9 cellular contexts compared by ENCODE assay signal in genomic region chr14:24036963-24037657, GRCh38. TPM values are rescaled to one million over a fixed set of nuclear protein-coding genes. Genes with fewer than 3 reads are reported as not detected.
A peak's percentile ranks its signal among the peaks of the same experiment; 100 is the strongest.
DNase-seq lines count a peak whose midpoint lies in the region; ATAC-seq and TF ChIP-seq lines count a peak whose summit lies in the region.
"Not testable (repeated sequence)": the region's sequence is repeated elsewhere in the genome, so short reads cannot be mapped to it uniquely, and the experiment has no call there.
"Had no signal": no experiment of that assay in that cellular context is flagged by ENCODE, and none has a peak within 500 bp of the region (broad histone marks: within the 10 kb centered on the region; RNA-seq: fewer than 3 reads in every experiment).

No MANE protein-coding gene starts in this region.

- H3K4me1 ChIP-seq in SJSA1 (replicated peaks); mesenchymal stem cell (ENCODE audit: control insufficient read depth, insufficient read depth, low read depth, low read length): not testable (repeated sequence)
- peaks cover 11 to 25% of the 10 kb centered on the region in 2 donors for H3K4me1 ChIP-seq in gastrocnemius medialis

- DNase-seq in SJSA1 (ENCODE audit: low read depth in 1 of 2, low spot score in 2 of 2); activated naive CD8-positive, alpha-beta T cell treated with anti-CD3 and anti-CD28 coated beads, Interleukin-2, amount 10 ng/mL, durations not matched to agents 7 days and 5 days; epithelial cell of proximal tubule (ENCODE audit: low read depth); mesenchymal stem cell; gastrocnemius medialis: not testable (repeated sequence)

- in situ Hi-C loops in gastrocnemius medialis (cut with MboI; ENCODE audit: low sequenced_read_pairs in 4 of 4): loop anchor here in 2 of 4 donors (10.0 kb wide), 1 partner anchor 52 kb away; the partner anchor contains the start of gene DHRS4L2 (in 2 of the 2)

- not testable (repeated sequence) for H3K79me1 ChIP-seq in mesenchymal stem cell (replicated peaks; ENCODE audit: low read length, poor library complexity, severe bottlenecking)

- not testable (repeated sequence) for H3K23ac ChIP-seq in mesenchymal stem cell (ENCODE audit: low read length in 2 of 2)

- not testable (repeated sequence) for H2BK12ac ChIP-seq in mesenchymal stem cell (ENCODE audit: low read length in 2 of 2)

- TF ChIP-seq POLR2A in gastrocnemius medialis (IDR thresholded peaks at IDR 0.05): not testable (repeated sequence)

- H3K4me1 Mint-ChIP-seq in activated naive CD8-positive, alpha-beta T cell treated with anti-CD3 and anti-CD28 coated beads, Interleukin-2, amount 10 ng/mL, durations not matched to agents 7 days and 5 days: peaks cover 15% of the 10 kb centered on the region

- not testable (repeated sequence) for H2AK5ac ChIP-seq in mesenchymal stem cell (ENCODE audit: low read length, severe bottlenecking)

- not testable (repeated sequence) for H4K8ac ChIP-seq in mesenchymal stem cell (ENCODE audit: low read length)

- not testable (repeated sequence) for H3K4ac ChIP-seq in mesenchymal stem cell (ENCODE audit: low read depth in 1 of 2, low read length in 2 of 2)

- not testable (repeated sequence) for H3K36me3 ChIP-seq in SJSA1; mesenchymal stem cell (ENCODE audit: control insufficient read depth in 1 of 2, insufficient read depth in 2 of 2, low read depth in 1 of 2, low read length in 2 of 2); gastrocnemius medialis

- H3K27ac Mint-ChIP-seq in activated naive CD8-positive, alpha-beta T cell treated with anti-CD3 and anti-CD28 coated beads, Interleukin-2, amount 10 ng/mL, durations not matched to agents 7 days and 5 days: peak overlapping the region; percentile 88

- not testable (repeated sequence) for H3K14ac ChIP-seq in mesenchymal stem cell (ENCODE audit: low read length in 2 of 2)

- H2BK15ac ChIP-seq in mesenchymal stem cell (ENCODE audit: low read depth, poor library complexity, severe bottlenecking): not testable (repeated sequence)

- H3K27ac ChIP-seq in 22Rv1 (peak overlapping the region; percentile 81), gastrocnemius medialis (peak overlapping the region; percentile 81 to 96 (median 94))
- not testable (repeated sequence) for H3K27ac ChIP-seq in SJSA1; mesenchymal stem cell (ENCODE audit: low read length, poor library complexity, severe bottlenecking)

- not testable (repeated sequence) for H3K27me3 ChIP-seq in SJSA1 (replicated peaks); mesenchymal stem cell (ENCODE audit: control insufficient read depth in 1 of 2, insufficient read depth in 1 of 2, low read length in 2 of 2); gastrocnemius medialis

- H3K9ac ChIP-seq in mesenchymal stem cell (ENCODE audit: low read length): peak overlapping the region; percentile 90

- not testable (repeated sequence) for H3K4me2 ChIP-seq in mesenchymal stem cell (ENCODE audit: low read length, poor library complexity, severe bottlenecking)

- peaks cover 16% of the 10 kb centered on the region for H3K27me3 Mint-ChIP-seq in activated naive CD8-positive, alpha-beta T cell treated with anti-CD3 and anti-CD28 coated beads, Interleukin-2, amount 10 ng/mL, durations not matched to agents 7 days and 5 days

- POLR2A ChIA-PET in activated naive CD8-positive, alpha-beta T cell treated with anti-CD3 and anti-CD28 coated beads, Interleukin-2, amount 10 ng/mL, durations not matched to agents 7 days and 5 days (lab: Charles Lee): interaction anchor here (1.3 to 1.8 kb wide), 2 partner anchors 15 to 77 kb away, joined by 5 read pairs; partner anchors contain the start of genes CARMIL3, DCAF11 and NRL

- H3K4me3 ChIP-seq in SJSA1 (peak overlapping the region; percentile 37), epithelial cell of proximal tubule (ENCODE audit: low read depth, low read length) (peak overlapping the region; percentile 67), mesenchymal stem cell (ENCODE audit: insufficient read depth in 1 of 2, low read depth in 1 of 2, low read length in 2 of 2) (peak overlapping the region in 1 of 2 experiments; percentile 89), gastrocnemius medialis (peak overlapping the region; percentile 50 to 93 (median 64))

- not testable (repeated sequence) for H4K91ac ChIP-seq in mesenchymal stem cell (ENCODE audit: low read length)

- intact Hi-C loops in gastrocnemius medialis (cut with DNase I; ENCODE audit: low total_unique reads): loop anchor here (1.0 to 2.0 kb wide), 3 partner anchors 23 to 72 kb away; no protein-coding TSS in a partner anchor

- not testable (repeated sequence) for H3K9me3 ChIP-seq in SJSA1 (replicated peaks); mesenchymal stem cell (ENCODE audit: control insufficient read depth, low read length); gastrocnemius medialis

- TF ChIP-seq CTCF in 22Rv1 (IDR thresholded peaks at IDR 0.05): peak; percentile 50
- not testable (repeated sequence) for TF ChIP-seq CTCF in epithelial cell of proximal tubule (conservative IDR thresholded peaks at IDR 0.05; ENCODE audit: low read depth, low read length)
- TF ChIP-seq CTCF in gastrocnemius medialis (IDR thresholded peaks at IDR 0.05 in 4 of 5, conservative IDR thresholded peaks at IDR 0.05 in 1 of 5): peak in 1 of 5 experiments; percentile 3

- not testable (repeated sequence) for H3K18ac ChIP-seq in mesenchymal stem cell (ENCODE audit: low read depth in 1 of 2, low read length in 2 of 2)

- ATAC-seq in GM18867 (IDR thresholded peaks at IDR 0.05; ENCODE audit: unreplicated experiment) (peak; percentile 19), HG02885 (IDR thresholded peaks at IDR 0.05; ENCODE audit: poor library complexity, unreplicated experiment) (peak; percentile 20)
- peak; percentile 4 for ATAC-seq in activated naive CD8-positive, alpha-beta T cell treated with anti-CD3 and anti-CD28 coated beads, Interleukin-2, amount 10 ng/mL, durations not matched to agents 7 days and 5 days (ENCODE audit: low read depth)
- not testable (repeated sequence) for ATAC-seq in gastrocnemius medialis

- not testable (repeated sequence) for H2AFZ ChIP-seq in mesenchymal stem cell (ENCODE audit: low read depth, low read length)

- 48% methylated on average over 7 of the region's 10 CpGs for WGBS in mesenchymal stem cell

- peak overlapping the region; percentile 94 for H3K4me3 Mint-ChIP-seq in activated naive CD8-positive, alpha-beta T cell treated with anti-CD3 and anti-CD28 coated beads, Interleukin-2, amount 10 ng/mL, durations not matched to agents 7 days and 5 days

- not testable (repeated sequence) for H2BK5ac ChIP-seq in mesenchymal stem cell (ENCODE audit: low read depth, low read length, poor library complexity, severe bottlenecking)

- not testable (repeated sequence) for H3K36me3 Mint-ChIP-seq in activated naive CD8-positive, alpha-beta T cell treated with anti-CD3 and anti-CD28 coated beads, Interleukin-2, amount 10 ng/mL, durations not matched to agents 7 days and 5 days

- H2BK120ac ChIP-seq in mesenchymal stem cell (ENCODE audit: low read depth, low read length): not testable (repeated sequence)

- H3K9me3 Mint-ChIP-seq in activated naive CD8-positive, alpha-beta T cell treated with anti-CD3 and anti-CD28 coated beads, Interleukin-2, amount 10 ng/mL, durations not matched to agents 7 days and 5 days: peaks cover 10% of the 10 kb centered on the region

RNA-seq across cellular contexts. Expression of gene CARMIL3, which starts 14.7 kb away (rescaled TPM):
- not detected in 2 replicates for total RNA-seq in SJSA1 (2014; rRNA removed; shearing (Covaris generic))
- under 1 TPM; 0.80 to 0.91 TPM for total RNA-seq in activated naive CD8-positive, alpha-beta T cell treated with anti-CD3 and anti-CD28 coated beads, Interleukin-2, amount 10 ng/mL, durations not matched to agents 7 days and 5 days
- total RNA-seq in epithelial cell of proximal tubule (0.07 TPM in 1 of 2 replicates, not detected in the other), gastrocnemius medialis (under 1 TPM in 2 of 4 donors, not detected in 2; 0.04 to 0.31 TPM)
- 0.04 TPM for polyA plus RNA-seq in mesenchymal stem cell (2013, experiment 1 of 2)
- 0.01 TPM for polyA plus RNA-seq in mesenchymal stem cell (2013, experiment 2 of 2)

RNA-seq across cellular contexts. Expression of gene CPNE6, which starts 34.3 kb away (rescaled TPM):
- not detected in 2 replicates for total RNA-seq in SJSA1 (2014; rRNA removed; shearing (Covaris generic))
- total RNA-seq in activated naive CD8-positive, alpha-beta T cell treated with anti-CD3 and anti-CD28 coated beads, Interleukin-2, amount 10 ng/mL, durations not matched to agents 7 days and 5 days: under 1 TPM in 1 of 2 experiments, not detected in 1; 0.14 TPM
- total RNA-seq in epithelial cell of proximal tubule: not detected in 2 replicates
- polyA plus RNA-seq in mesenchymal stem cell (2013, experiment 1 of 2): not detected
- not detected for polyA plus RNA-seq in mesenchymal stem cell (2013, experiment 2 of 2)
- not detected for total RNA-seq in gastrocnemius medialis
- total RNA-seq: myocyte had no signal

RNA-seq across cellular contexts. Expression of gene DHRS4L2, which starts 48.4 kb away (rescaled TPM):
- 4.9 and 15.1 TPM in 2 replicates for total RNA-seq in SJSA1 (2014; rRNA removed; shearing (Covaris generic))
- total RNA-seq in activated naive CD8-positive, alpha-beta T cell treated with anti-CD3 and anti-CD28 coated beads, Interleukin-2, amount 10 ng/mL, durations not matched to agents 7 days and 5 days: 10 to 100 TPM; 17.7 to 20.9 TPM
- total RNA-seq in epithelial cell of proximal tubule (13.6 and 14.8 TPM in 2 replicates), gastrocnemius medialis (10 to 100 TPM; 12.1 to 40.2 (median 25.0) TPM)
- polyA plus RNA-seq in mesenchymal stem cell (2013, experiment 1 of 2): 33.0 TPM
- 34.1 TPM for polyA plus RNA-seq in mesenchymal stem cell (2013, experiment 2 of 2)

RNA-seq across cellular contexts. Expression of gene PCK2, which starts 57.0 kb away (rescaled TPM):
- total RNA-seq in SJSA1 (2014; rRNA removed; shearing (Covaris generic)): 4.8 and 5.3 TPM in 2 replicates
- total RNA-seq in activated naive CD8-positive, alpha-beta T cell treated with anti-CD3 and anti-CD28 coated beads, Interleukin-2, amount 10 ng/mL, durations not matched to agents 7 days and 5 days: 10 to 100 TPM; 47.4 to 50.6 TPM
- total RNA-seq in epithelial cell of proximal tubule (40.0 and 47.7 TPM in 2 replicates), gastrocnemius medialis (1 to 10 TPM; 1.9 to 9.8 (median 3.6) TPM)
- 37.0 TPM for polyA plus RNA-seq in mesenchymal stem cell (2013, experiment 1 of 2)
- polyA plus RNA-seq in mesenchymal stem cell (2013, experiment 2 of 2): 35.2 TPM
